In genomic region chr10:125828311-125828710, GRCh38 we compare ENCODE assay signal across 1 cellular context.
A peak's percentile ranks its signal among the peaks of the same experiment; 100 is the strongest.
TF ChIP-seq lines count a peak whose summit lies in the region.

No MANE protein-coding gene starts in this region.

TF ChIP-seq in K562, 482 proteins besides CTCF, POLR2A, EP300 and RAD21:
- TF ChIP-seq NR2C1 (IDR thresholded peaks at IDR 0.05) = no peak
- no peak for TF ChIP-seq NR2C1 (tag; IDR thresholded peaks at IDR 0.05)
- TF ChIP-seq SNRNP70 (optimal IDR thresholded peaks at IDR 0.05; ENCODE audit: low read depth, low read length) = no peak
- no peak for TF ChIP-seq SIN3A (IDR thresholded peaks at IDR 0.05; ENCODE audit: borderline replicate concordance in 2 of 2, control insufficient read depth in 1 of 2, low read depth in 2 of 2, low read length in 2 of 2)
- no peak for TF ChIP-seq ZNF589 (CRISPR knock-in tag; IDR thresholded peaks at IDR 0.05; ENCODE audit: low read depth)
- TF ChIP-seq CBX5 (IDR thresholded peaks at IDR 0.05; ENCODE audit: borderline replicate concordance, low read depth) = no peak
- no peak for TF ChIP-seq ATF1 (CRISPR knock-in tag; IDR thresholded peaks at IDR 0.05)
- TF ChIP-seq ATF1 (tag; IDR thresholded peaks at IDR 0.05) = 0 out of 2 replicates have a peak, but pooled peaks have one; percentile 29
- TF ChIP-seq ZNF512 (tag; IDR thresholded peaks at IDR 0.05) = no peak
- no peak for TF ChIP-seq HBP1 (CRISPR knock-in tag; IDR thresholded peaks at IDR 0.05)
- peak; percentile 60; the same call in 1 of the 2 replicates for TF ChIP-seq FOSL1 (tag; conservative IDR thresholded peaks at IDR 0.05)
- TF ChIP-seq ZNF134 (CRISPR knock-in tag; conservative IDR thresholded peaks at IDR 0.05) = no peak
- no peak for TF ChIP-seq THRAP3 (IDR thresholded peaks at IDR 0.05; ENCODE audit: borderline replicate concordance)
- no peak for TF ChIP-seq TAL1 (IDR thresholded peaks at IDR 0.05)
- TF ChIP-seq KLF16 (IDR thresholded peaks at IDR 0.05) = no peak
- TF ChIP-seq TCF7 (IDR thresholded peaks at IDR 0.05; ENCODE audit: borderline replicate concordance) = no peak
- TF ChIP-seq JUN (IDR thresholded peaks at IDR 0.05; ENCODE audit: borderline replicate concordance, low read depth, low read length) = no peak
- no peak for TF ChIP-seq JUN (CRISPR knock-in tag; IDR thresholded peaks at IDR 0.05; ENCODE audit: borderline replicate concordance)
- TF ChIP-seq IFI16 (CRISPR knock-in tag; IDR thresholded peaks at IDR 0.05) = no peak
- TF ChIP-seq NFYB (IDR thresholded peaks at IDR 0.05; ENCODE audit: extremely low read depth, insufficient read length) = no peak
- TF ChIP-seq, protein P1, sequence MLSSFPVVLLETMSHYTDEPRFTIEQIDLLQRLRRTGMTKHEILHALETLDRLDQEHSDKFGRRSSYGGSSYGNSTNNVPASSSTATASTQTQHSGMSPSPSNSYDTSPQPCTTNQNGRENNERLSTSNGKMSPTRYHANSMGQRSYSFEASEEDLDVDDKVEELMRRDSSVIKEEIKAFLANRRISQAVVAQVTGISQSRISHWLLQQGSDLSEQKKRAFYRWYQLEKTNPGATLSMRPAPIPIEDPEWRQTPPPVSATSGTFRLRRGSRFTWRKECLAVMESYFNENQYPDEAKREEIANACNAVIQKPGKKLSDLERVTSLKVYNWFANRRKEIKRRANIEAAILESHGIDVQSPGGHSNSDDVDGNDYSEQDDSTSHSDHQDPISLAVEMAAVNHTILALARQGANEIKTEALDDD (IDR thresholded peaks at IDR 0.05) = peak; percentile 74
- TF ChIP-seq RBM14 (IDR thresholded peaks at IDR 0.05; ENCODE audit: borderline replicate concordance, insufficient read depth, low read depth, low read length) = no peak
- TF ChIP-seq ZNF232 (CRISPR knock-in tag; IDR thresholded peaks at IDR 0.05) = no peak
- TF ChIP-seq PHTF2 (CRISPR knock-in tag; IDR thresholded peaks at IDR 0.05) = no peak
- no peak for TF ChIP-seq HOMEZ (CRISPR knock-in tag; IDR thresholded peaks at IDR 0.05)
- TF ChIP-seq SOX6 (IDR thresholded peaks at IDR 0.05) = peak; percentile 77
- no peak for TF ChIP-seq HLTF (IDR thresholded peaks at IDR 0.05)
- TF ChIP-seq ZBTB1 (CRISPR knock-in tag; IDR thresholded peaks at IDR 0.05; ENCODE audit: borderline replicate concordance, low read depth) = no peak
- no peak for TF ChIP-seq ILF3 (IDR thresholded peaks at IDR 0.05; ENCODE audit: borderline replicate concordance)
- TF ChIP-seq PRPF4 (IDR thresholded peaks at IDR 0.05; ENCODE audit: insufficient read depth, low read depth, low read length, poor library complexity, severe bottlenecking) = no peak
- TF ChIP-seq MCM2 (IDR thresholded peaks at IDR 0.05; ENCODE audit: low read depth) = no peak
- no peak for TF ChIP-seq TAF7 (tag; IDR thresholded peaks at IDR 0.05)
- no peak for TF ChIP-seq ZNF324 (CRISPR knock-in tag; IDR thresholded peaks at IDR 0.05)
- TF ChIP-seq PYGO2 (tag; IDR thresholded peaks at IDR 0.05) = no peak
- TF ChIP-seq, protein P2, sequence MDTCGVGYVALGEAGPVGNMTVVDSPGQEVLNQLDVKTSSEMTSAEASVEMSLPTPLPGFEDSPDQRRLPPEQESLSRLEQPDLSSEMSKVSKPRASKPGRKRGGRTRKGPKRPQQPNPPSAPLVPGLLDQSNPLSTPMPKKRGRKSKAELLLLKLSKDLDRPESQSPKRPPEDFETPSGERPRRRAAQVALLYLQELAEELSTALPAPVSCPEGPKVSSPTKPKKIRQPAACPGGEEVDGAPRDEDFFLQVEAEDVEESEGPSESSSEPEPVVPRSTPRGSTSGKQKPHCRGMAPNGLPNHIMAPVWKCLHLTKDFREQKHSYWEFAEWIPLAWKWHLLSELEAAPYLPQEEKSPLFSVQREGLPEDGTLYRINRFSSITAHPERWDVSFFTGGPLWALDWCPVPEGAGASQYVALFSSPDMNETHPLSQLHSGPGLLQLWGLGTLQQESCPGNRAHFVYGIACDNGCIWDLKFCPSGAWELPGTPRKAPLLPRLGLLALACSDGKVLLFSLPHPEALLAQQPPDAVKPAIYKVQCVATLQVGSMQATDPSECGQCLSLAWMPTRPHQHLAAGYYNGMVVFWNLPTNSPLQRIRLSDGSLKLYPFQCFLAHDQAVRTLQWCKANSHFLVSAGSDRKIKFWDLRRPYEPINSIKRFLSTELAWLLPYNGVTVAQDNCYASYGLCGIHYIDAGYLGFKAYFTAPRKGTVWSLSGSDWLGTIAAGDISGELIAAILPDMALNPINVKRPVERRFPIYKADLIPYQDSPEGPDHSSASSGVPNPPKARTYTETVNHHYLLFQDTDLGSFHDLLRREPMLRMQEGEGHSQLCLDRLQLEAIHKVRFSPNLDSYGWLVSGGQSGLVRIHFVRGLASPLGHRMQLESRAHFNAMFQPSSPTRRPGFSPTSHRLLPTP (IDR thresholded peaks at IDR 0.05; ENCODE audit: borderline replicate concordance, extremely low read depth, insufficient read length) = no peak
- TF ChIP-seq BRD4 (IDR thresholded peaks at IDR 0.05) = no peak
- TF ChIP-seq MXI1 (IDR thresholded peaks at IDR 0.05; ENCODE audit: low read depth, low read length) = no peak
- TF ChIP-seq ZNF212 (CRISPR knock-in tag; IDR thresholded peaks at IDR 0.05) = no peak
- no peak for TF ChIP-seq ZNF347 (CRISPR knock-in tag; IDR thresholded peaks at IDR 0.05; ENCODE audit: low read depth)
- TF ChIP-seq CBFA2T2 (conservative IDR thresholded peaks at IDR 0.05) = no peak
- 0 out of 2 replicates have a peak, but pooled peaks have one; percentile 24 for TF ChIP-seq ATF7 (IDR thresholded peaks at IDR 0.05)
- TF ChIP-seq PREB (CRISPR knock-in tag; IDR thresholded peaks at IDR 0.05) = no peak
- peak; percentile 24; the same call in 1 of the 2 replicates for TF ChIP-seq JUND (IDR thresholded peaks at IDR 0.05; ENCODE audit: borderline replicate concordance, low read depth, low read length)
- TF ChIP-seq JUND (tag; IDR thresholded peaks at IDR 0.05; ENCODE audit: borderline replicate concordance, low read depth, low read length) = peak; percentile 64; the same call in 1 of the 3 replicates
- no peak for TF ChIP-seq ZC3H8 (IDR thresholded peaks at IDR 0.05)
- TF ChIP-seq FOXA3 (CRISPR knock-in tag; conservative IDR thresholded peaks at IDR 0.05 in 1 of 2, IDR thresholded peaks at IDR 0.05 in 1 of 2) = 0 out of 4 replicates have a peak, but pooled peaks of 1 of the 2 experiments have one; percentile 32
- no peak for TF ChIP-seq ATF2 (CRISPR knock-in tag; IDR thresholded peaks at IDR 0.05)
- TF ChIP-seq TOE1 (IDR thresholded peaks at IDR 0.05; ENCODE audit: borderline replicate concordance) = no peak
- no peak for TF ChIP-seq TOE1 (CRISPR knock-in tag; IDR thresholded peaks at IDR 0.05; ENCODE audit: borderline replicate concordance, low read depth)
- no peak for TF ChIP-seq HMGXB4 (CRISPR knock-in tag; IDR thresholded peaks at IDR 0.05)
TF ChIP-seq in K562: peak in this region for 7.
